Comparison of ENCODE assay signal across 1 cellular context in the genomic region with DNA sequence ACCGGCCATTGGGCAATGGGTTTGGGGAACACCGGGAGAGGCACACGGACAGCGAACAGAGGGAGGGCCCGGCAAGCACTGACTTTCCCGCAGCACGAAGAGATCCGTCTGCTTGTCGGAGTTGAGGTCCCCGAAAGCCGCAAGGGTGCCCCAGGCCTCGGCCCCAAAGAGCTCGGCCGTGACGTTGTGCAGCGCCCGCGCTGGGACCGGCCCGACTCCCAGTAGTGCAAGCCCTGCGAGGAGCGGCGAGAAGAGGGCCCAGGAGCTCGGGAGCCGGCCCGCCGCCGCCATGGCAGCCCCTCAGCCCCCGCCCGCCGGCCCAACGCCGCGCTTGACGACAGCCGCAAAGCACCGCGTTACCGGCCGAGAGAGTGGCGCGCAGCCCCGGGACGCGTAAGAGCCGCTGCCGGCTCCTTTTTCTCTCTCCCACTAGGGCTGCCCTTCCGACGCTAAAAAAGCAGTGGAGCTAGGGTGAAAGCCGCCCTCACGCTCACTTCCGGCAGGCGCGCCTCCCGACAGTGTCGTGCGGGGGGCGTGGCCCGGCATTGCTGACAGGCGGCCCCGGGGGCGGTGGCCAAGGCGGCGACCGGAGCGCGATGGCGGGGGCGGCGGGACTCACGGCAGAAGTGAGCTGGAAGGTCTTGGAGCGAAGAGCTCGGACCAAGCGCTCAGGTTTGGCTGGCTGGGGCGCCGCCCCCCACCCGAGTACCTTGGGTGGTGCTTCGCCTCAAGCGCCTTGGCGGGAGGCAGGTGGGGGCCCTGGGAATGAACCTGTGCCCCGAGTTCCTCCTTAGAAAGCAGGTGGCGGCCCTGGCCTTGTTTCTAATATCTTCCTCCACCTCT.
A peak's percentile ranks its signal among the peaks of the same experiment; 100 is the strongest.
TF ChIP-seq lines count a peak whose summit lies in the region.

Gene ITFG1 (minus strand): TSS at position 309 of the 843 bp plus-strand sequence. CDS start 18 bp downstream, at position 291.
Gene PHKB (plus strand): TSS at position 577 of the 843 bp plus-strand sequence. CDS start 20 bp downstream, at position 597.

TF ChIP-seq in K562, 482 proteins besides CTCF, POLR2A, EP300 and RAD21 (continued from another document and continues in another):
- TF ChIP-seq ZBTB1 (CRISPR knock-in tag; IDR thresholded peaks at IDR 0.05; ENCODE audit: borderline replicate concordance, low read depth) (0 out of 2 replicates have a peak, but pooled peaks have one; percentile 32), CHCHD3 (CRISPR knock-in tag; IDR thresholded peaks at IDR 0.05) (no peak), EGR1 (conservative IDR thresholded peaks at IDR 0.05) (peak; percentile 97), HSF4 (CRISPR knock-in tag; IDR thresholded peaks at IDR 0.05; ENCODE audit: borderline replicate concordance) (no peak), FOSL1 (tag; conservative IDR thresholded peaks at IDR 0.05) (no peak), GABPA (tag; conservative IDR thresholded peaks at IDR 0.05; ENCODE audit: low read depth) (peak; percentile 86), NONO (IDR thresholded peaks at IDR 0.05; ENCODE audit: low read depth in 2 of 2, low read length in 1 of 2) (peak; percentile 35 to 64; a peak in 1 of 4 replicates), ATF7 (IDR thresholded peaks at IDR 0.05) (peak; percentile 60), MBD2 (IDR thresholded peaks at IDR 0.05; ENCODE audit: borderline replicate concordance, low read depth) (peak; percentile 30; the same call in 1 of the 2 replicates), GABPB1 (CRISPR knock-in tag; IDR thresholded peaks at IDR 0.05) (peak; percentile 89), ETV5 (CRISPR knock-in tag; IDR thresholded peaks at IDR 0.05; ENCODE audit: low read depth) (peak; percentile 86), PHF8 (IDR thresholded peaks at IDR 0.05; ENCODE audit: borderline replicate concordance, low read length) (peak; percentile 91; the same call in 1 of the 2 replicates), DIDO1 (tag; IDR thresholded peaks at IDR 0.05; ENCODE audit: low read depth) (peak; percentile 52; the same call in 1 of the 2 replicates), JUND (IDR thresholded peaks at IDR 0.05; ENCODE audit: borderline replicate concordance, low read depth, low read length) (0 out of 2 replicates have a peak, but pooled peaks have one; percentile 8), JUND (tag; IDR thresholded peaks at IDR 0.05; ENCODE audit: borderline replicate concordance, low read depth, low read length) (no peak; the same call in 2 of the 3 replicates), MEIS2 (IDR thresholded peaks at IDR 0.05; ENCODE audit: partially characterized antibody) (peak; percentile 76), KAT7 (CRISPR knock-in tag; IDR thresholded peaks at IDR 0.05; ENCODE audit: borderline replicate concordance) (peak; percentile 19; the same call in 1 of the 2 replicates), YY1 (IDR thresholded peaks at IDR 0.05; ENCODE audit: borderline replicate concordance in 1 of 3, control insufficient read depth in 1 of 3, extremely low read depth in 1 of 3, insufficient read depth in 3 of 3, insufficient read length in 1 of 3, insufficient replicate concordance in 2 of 3, low read depth in 1 of 3, low read length in 2 of 3) (peak; percentile 59 to 81 (median 80)), RBFOX2 (IDR thresholded peaks at IDR 0.05; ENCODE audit: low read depth, low read length) (peak; percentile 97), PCBP1 (IDR thresholded peaks at IDR 0.05; ENCODE audit: low read depth, low read length, poor library complexity, severe bottlenecking) (peak; percentile 58), SUPT5H (IDR thresholded peaks at IDR 0.05) (peak; percentile 90), JUN (IDR thresholded peaks at IDR 0.05; ENCODE audit: borderline replicate concordance, low read depth, low read length) (peak; percentile 21; the same call in 1 of the 2 replicates), JUN (CRISPR knock-in tag; IDR thresholded peaks at IDR 0.05; ENCODE audit: borderline replicate concordance) (no peak), USF1 (CRISPR knock-in tag; IDR thresholded peaks at IDR 0.05) (no peak; the same call in 1 of the 2 replicates), WHSC1 (IDR thresholded peaks at IDR 0.05; ENCODE audit: low read length) (no peak), PRPF4 (IDR thresholded peaks at IDR 0.05; ENCODE audit: insufficient read depth, low read depth, low read length, poor library complexity, severe bottlenecking) (peak; percentile 55), LCOR (CRISPR knock-in tag; IDR thresholded peaks at IDR 0.05) (peak; percentile 49; the same call in 1 of the 2 replicates), ZBED1 (IDR thresholded peaks at IDR 0.05) (peak; percentile 29; the same call in 1 of the 2 replicates), NFXL1 (CRISPR knock-in tag; IDR thresholded peaks at IDR 0.05) (no peak), MAZ (CRISPR knock-in tag; conservative IDR thresholded peaks at IDR 0.05 in 1 of 2, IDR thresholded peaks at IDR 0.05 in 1 of 2) (peak; percentile 94 to 96), ETV6 (IDR thresholded peaks at IDR 0.05; ENCODE audit: borderline replicate concordance in 1 of 2, low read depth in 2 of 2, low read length in 1 of 2) (0 out of 4 replicates have a peak, but pooled peaks of 1 of the 2 experiments have one; percentile 17), ETV6 (CRISPR knock-in tag; IDR thresholded peaks at IDR 0.05; ENCODE audit: borderline replicate concordance) (no peak), SIN3A (IDR thresholded peaks at IDR 0.05; ENCODE audit: borderline replicate concordance in 2 of 2, control insufficient read depth in 1 of 2, low read depth in 2 of 2, low read length in 2 of 2) (peak; percentile 45 to 48; a peak in 1 of 4 replicates), ESRRA (IDR thresholded peaks at IDR 0.05; ENCODE audit: borderline replicate concordance, low read depth) (0 out of 2 replicates have a peak, but pooled peaks have one; percentile 32), RAD51 (IDR thresholded peaks at IDR 0.05; ENCODE audit: borderline replicate concordance, low read depth) (no peak), POLR2H (tag; IDR thresholded peaks at IDR 0.05; ENCODE audit: low read depth) (peak; percentile 72), ZNF24 (IDR thresholded peaks at IDR 0.05) (no peak), PML (IDR thresholded peaks at IDR 0.05; ENCODE audit: low read length) (peak; percentile 36; the same call in 1 of the 2 replicates), ATF1 (CRISPR knock-in tag; IDR thresholded peaks at IDR 0.05) (no peak; the same call in 1 of the 2 replicates), ATF1 (tag; IDR thresholded peaks at IDR 0.05) (peak; percentile 77), SMAD4 (CRISPR knock-in tag; conservative IDR thresholded peaks at IDR 0.05) (0 out of 2 replicates have a peak, but pooled peaks have one; percentile 6), ZNF57 (CRISPR knock-in tag; IDR thresholded peaks at IDR 0.05) (no peak), E2F8 (IDR thresholded peaks at IDR 0.05; ENCODE audit: low read depth, partially characterized antibody) (peak; percentile 91), NR4A1 (CRISPR knock-in tag; IDR thresholded peaks at IDR 0.05) (no peak), NR4A1 (tag; IDR thresholded peaks at IDR 0.05) (no peak), SRSF7 (optimal IDR thresholded peaks at IDR 0.05; ENCODE audit: low read depth, low read length) (no peak), ZFX (CRISPR knock-in tag; IDR thresholded peaks at IDR 0.05) (peak; percentile 73), ZNF431 (CRISPR knock-in tag; IDR thresholded peaks at IDR 0.05) (no peak), FOXA3 (CRISPR knock-in tag; conservative IDR thresholded peaks at IDR 0.05 in 1 of 2, IDR thresholded peaks at IDR 0.05 in 1 of 2) (0 out of 4 replicates have a peak, but pooled peaks of 1 of the 2 experiments have one; percentile 11), CXXC5 (CRISPR knock-in tag; IDR thresholded peaks at IDR 0.05) (peak; percentile 58; the same call in 1 of the 2 replicates), ELF1 (tag; IDR thresholded peaks at IDR 0.05) (peak; percentile 85), EP400 (IDR thresholded peaks at IDR 0.05) (peak; percentile 49; the same call in 1 of the 2 replicates), TGIF2 (CRISPR knock-in tag; IDR thresholded peaks at IDR 0.05) (no peak), ZBTB11 (CRISPR knock-in tag; IDR thresholded peaks at IDR 0.05) (peak in 1 of 3 experiments; percentile 75; a peak in 2 of 6 replicates), ELF2 (CRISPR knock-in tag; IDR thresholded peaks at IDR 0.05) (peak; percentile 90), GTF2E2 (tag; IDR thresholded peaks at IDR 0.05) (peak; percentile 86), KDM5B (IDR thresholded peaks at IDR 0.05; ENCODE audit: insufficient replicate concordance, low read depth, low read length) (peak; percentile 82), CCNT2 (IDR thresholded peaks at IDR 0.05; ENCODE audit: borderline replicate concordance, extremely low read depth, insufficient read length, low read depth, low read length) (peak; percentile 61), NR1H2 (CRISPR knock-in tag; IDR thresholded peaks at IDR 0.05) (peak; percentile 31; the same call in 1 of the 2 replicates), RFX1 (IDR thresholded peaks at IDR 0.05) (peak; percentile 70)
- TF ChIP-seq, protein P1, sequence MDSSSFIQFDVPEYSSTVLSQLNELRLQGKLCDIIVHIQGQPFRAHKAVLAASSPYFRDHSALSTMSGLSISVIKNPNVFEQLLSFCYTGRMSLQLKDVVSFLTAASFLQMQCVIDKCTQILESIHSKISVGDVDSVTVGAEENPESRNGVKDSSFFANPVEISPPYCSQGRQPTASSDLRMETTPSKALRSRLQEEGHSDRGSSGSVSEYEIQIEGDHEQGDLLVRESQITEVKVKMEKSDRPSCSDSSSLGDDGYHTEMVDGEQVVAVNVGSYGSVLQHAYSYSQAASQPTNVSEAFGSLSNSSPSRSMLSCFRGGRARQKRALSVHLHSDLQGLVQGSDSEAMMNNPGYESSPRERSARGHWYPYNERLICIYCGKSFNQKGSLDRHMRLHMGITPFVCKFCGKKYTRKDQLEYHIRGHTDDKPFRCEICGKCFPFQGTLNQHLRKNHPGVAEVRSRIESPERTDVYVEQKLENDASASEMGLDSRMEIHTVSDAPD (CRISPR knock-in tag; IDR thresholded peaks at IDR 0.05): no peak
- TF ChIP-seq, protein P2, sequence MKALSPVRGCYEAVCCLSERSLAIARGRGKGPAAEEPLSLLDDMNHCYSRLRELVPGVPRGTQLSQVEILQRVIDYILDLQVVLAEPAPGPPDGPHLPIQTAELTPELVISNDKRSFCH (CRISPR knock-in tag; IDR thresholded peaks at IDR 0.05): no peak
- TF ChIP-seq, protein P2 (tag; IDR thresholded peaks at IDR 0.05): 0 out of 2 replicates have a peak, but pooled peaks have one; percentile 12
- TF ChIP-seq, protein P3, sequence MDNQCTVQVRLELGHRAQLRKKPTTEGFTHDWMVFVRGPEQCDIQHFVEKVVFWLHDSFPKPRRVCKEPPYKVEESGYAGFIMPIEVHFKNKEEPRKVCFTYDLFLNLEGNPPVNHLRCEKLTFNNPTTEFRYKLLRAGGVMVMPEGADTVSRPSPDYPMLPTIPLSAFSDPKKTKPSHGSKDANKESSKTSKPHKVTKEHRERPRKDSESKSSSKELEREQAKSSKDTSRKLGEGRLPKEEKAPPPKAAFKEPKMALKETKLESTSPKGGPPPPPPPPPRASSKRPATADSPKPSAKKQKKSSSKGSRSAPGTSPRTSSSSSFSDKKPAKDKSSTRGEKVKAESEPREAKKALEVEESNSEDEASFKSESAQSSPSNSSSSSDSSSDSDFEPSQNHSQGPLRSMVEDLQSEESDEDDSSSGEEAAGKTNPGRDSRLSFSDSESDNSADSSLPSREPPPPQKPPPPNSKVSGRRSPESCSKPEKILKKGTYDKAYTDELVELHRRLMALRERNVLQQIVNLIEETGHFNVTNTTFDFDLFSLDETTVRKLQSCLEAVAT (IDR thresholded peaks at IDR 0.05): peak; percentile 77 to 84
